ENCODE assay signal across 23 cellular contexts in genomic region chr19:39852882-39853281, GRCh38. TPM values are rescaled to one million over a fixed set of nuclear protein-coding genes. Genes with fewer than 3 reads are reported as not detected.
DNase-seq lines count a peak whose midpoint lies in the region; ATAC-seq, FAIRE-seq and TF ChIP-seq lines count a peak whose summit lies in the region.
"Had no signal": no experiment of that assay in that cellular context is flagged by ENCODE, and none has a peak within 500 bp of the region (broad histone marks: within the 10 kb centered on the region; RNA-seq: fewer than 3 reads in every experiment).

No MANE protein-coding gene starts in this region.

- H3K4me2 ChIP-seq in K562 (ENCODE audit: insufficient read depth, low read length), result no peak overlapping the region
- no peak overlapping the region for H3K4me2 ChIP-seq in neuronal stem cell (ENCODE audit: insufficient read depth, low read length, poor library complexity, severe bottlenecking)
- H3K4me2 ChIP-seq: BLaER1 had no signal

- in situ Hi-C loops in K562 (cut with MboI) (no loop called here), transverse colon (cut with MboI; ENCODE audit: low pct_ligation_motif_present in 1 of 4, low pct_unique_long_range_greater_than_20kb in 1 of 4, low sequenced_read_pairs in 3 of 4) (no loop called here)

- no peaks in the 10 kb centered on the region for H3K9me3 Mint-ChIP-seq in endodermal cell
- H3K9me3 Mint-ChIP-seq: CD14-positive monocyte; CD4-positive, alpha-beta T cell; CD8-positive, alpha-beta T cell had no signal

- no peak overlapping the region for H3K4ac ChIP-seq in neuronal stem cell (ENCODE audit: low read length)

- H3K4me3 ChIP-seq in K562 (no peak overlapping the region), neuronal stem cell (ENCODE audit: low read length in 2 of 2) (no peak overlapping the region), endodermal cell (ENCODE audit: low read length) (no peak overlapping the region), transverse colon (no peak overlapping the region)
- H3K4me3 ChIP-seq: BLaER1 had no signal

- no peak overlapping the region for H2BK15ac ChIP-seq in neuronal stem cell (ENCODE audit: low read length)

- no peak overlapping the region for H3K27ac Mint-ChIP-seq in endodermal cell
- H3K27ac Mint-ChIP-seq: CD14-positive monocyte; CD4-positive, alpha-beta T cell; CD8-positive, alpha-beta T cell had no signal

- 59% methylated on average over 7 of the region's 7 CpGs for WGBS in K562 (ENCODE audit: insufficient coverage, low coverage, missing lambda C conversion rate)
- no CpG with 5 or more reads among the region's 7 CpGs for WGBS in neuronal stem cell (ENCODE audit: extremely low coverage in 2 of 2, insufficient read length in 2 of 2, insufficient replicate concordance in 1 of 2), 2 donors
- 89 to 91% methylated on average over 7 of the region's 7 CpGs for WGBS in endodermal cell (ENCODE audit: insufficient coverage in 1 of 2, insufficient read length in 1 of 2), 2 experiments
- 89 to 90% methylated on average over 6 to 7 of the region's 7 CpGs for WGBS in transverse colon (ENCODE audit: low coverage in 1 of 2), 2 donors

- peaks cover 10% of the 10 kb centered on the region for H3K4me1 Mint-ChIP-seq in endodermal cell
- H3K4me1 Mint-ChIP-seq: CD14-positive monocyte had no signal

- H3K4me3 Mint-ChIP-seq in endodermal cell, result no peak overlapping the region
- H3K4me3 Mint-ChIP-seq: CD14-positive monocyte; CD4-positive, alpha-beta T cell; CD8-positive, alpha-beta T cell had no signal

- no peak overlapping the region for H3K23ac ChIP-seq in neuronal stem cell (ENCODE audit: low read depth, low read length, poor library complexity)

- no peaks in the 10 kb centered on the region for H3K79me1 ChIP-seq in neuronal stem cell (ENCODE audit: low read depth, low read length)

- H3K18ac ChIP-seq in neuronal stem cell (ENCODE audit: low read length), result no peak overlapping the region

- no peak overlapping the region for H3K9ac ChIP-seq in K562 (ENCODE audit: insufficient read depth in 1 of 2, low read depth in 2 of 2, low read length in 2 of 2)
- no peak overlapping the region for H3K9ac ChIP-seq in neuronal stem cell (ENCODE audit: low read depth, low read length, poor library complexity)
- no peak overlapping the region for H3K9ac ChIP-seq in endodermal cell (ENCODE audit: extremely low read depth, low read length, poor library complexity, severe bottlenecking)
- H3K9ac ChIP-seq: BLaER1 had no signal

- H3K27ac ChIP-seq in K562 (ENCODE audit: extremely low read depth, low read depth, low read length) (no peak overlapping the region), neuronal stem cell (replicated peaks; ENCODE audit: low read length) (no peak overlapping the region), endodermal cell (ENCODE audit: low read depth, low read length) (no peak overlapping the region), transverse colon (no peak overlapping the region)
- H3K27ac ChIP-seq: BLaER1 had no signal

- H3K36me3 ChIP-seq in K562 (ENCODE audit: control insufficient read depth, insufficient read depth, low read length) (no peaks in the 10 kb centered on the region), neuronal stem cell (replicated peaks in 1 of 2; ENCODE audit: control insufficient read depth in 2 of 2, insufficient read depth in 2 of 2, low read length in 2 of 2) (no peaks in the 10 kb centered on the region), endodermal cell (ENCODE audit: control insufficient read depth, insufficient read depth, low read length) (no peaks in the 10 kb centered on the region), transverse colon (no peaks in the 10 kb centered on the region)
- H3K36me3 ChIP-seq: BE2C, BLaER1 had no signal

- no peaks in the 10 kb centered on the region for H3K9me1 ChIP-seq in K562 (ENCODE audit: control insufficient read depth, insufficient read depth, low read length)

- no peaks in the 10 kb centered on the region for H4K20me1 ChIP-seq in K562 (replicated peaks; ENCODE audit: control insufficient read depth, insufficient read depth, low read length)
- H4K20me1 ChIP-seq: BLaER1 had no signal

- no peak for TF ChIP-seq EP300 in K562 (IDR thresholded peaks at IDR 0.05; ENCODE audit: low read length)
- TF ChIP-seq EP300 in transverse colon (IDR thresholded peaks at IDR 0.05; ENCODE audit: low read depth), result no peak

- no peak overlapping the region for H2AK5ac ChIP-seq in neuronal stem cell (ENCODE audit: low read depth, low read length)

- FAIRE-seq in D721Med (lab: Jason Lieb, UNC) (peak; percentile 90), K562 (lab: Jason Lieb, UNC) (no peak)
- FAIRE-seq: A204.1, G401.6, GM12891, GM19239 had no signal

- H3K36me3 Mint-ChIP-seq in endodermal cell (ENCODE audit: low read depth), result no peaks in the 10 kb centered on the region
- H3K36me3 Mint-ChIP-seq: CD14-positive monocyte; CD8-positive, alpha-beta T cell had no signal

- H2BK12ac ChIP-seq in neuronal stem cell (ENCODE audit: low read length), result no peak overlapping the region

- POLR2A ChIA-PET in K562 (lab: Yijun Ruan, JAX), result no interaction called here

- no peak for TF ChIP-seq RAD21 in K562 (CRISPR knock-in tag; conservative IDR thresholded peaks at IDR 0.05 in 1 of 2, IDR thresholded peaks at IDR 0.05 in 1 of 2)

- H3K27me3 Mint-ChIP-seq in endodermal cell (ENCODE audit: insufficient read depth), result peaks cover 18% of the 10 kb centered on the region

- ATAC-seq in K562, result no peak
- ATAC-seq: CD8-positive, alpha-beta T cell had no signal

- TF ChIP-seq POLR2A in K562 (conservative IDR thresholded peaks at IDR 0.05), result no peak
- no peak for TF ChIP-seq POLR2A in transverse colon (IDR thresholded peaks at IDR 0.05)

- no peak overlapping the region for H2BK5ac ChIP-seq in neuronal stem cell (ENCODE audit: low read length)

- no peak overlapping the region for H4K8ac ChIP-seq in neuronal stem cell (ENCODE audit: low read depth, low read length)

- intact Hi-C loops in K562 (cut with micrococcal nuclease) (no loop called here), transverse colon (cut with DNase I; ENCODE audit: low total_unique reads) (no loop called here)

- TF ChIP-seq CTCF in D721Med (IDR thresholded peaks at IDR 0.05; ENCODE audit: insufficient read depth, missing control alignments) (no peak), K562 (IDR thresholded peaks at IDR 0.05 in 2 of 3, conservative IDR thresholded peaks at IDR 0.05 in 1 of 3; ENCODE audit: insufficient read depth in 2 of 3, low read depth in 1 of 3, low read length in 3 of 3) (no peak), endodermal cell (conservative IDR thresholded peaks at IDR 0.05) (no peak), transverse colon (IDR thresholded peaks at IDR 0.05) (no peak)

- H3K4me1 ChIP-seq in K562 (replicated peaks in 1 of 2; ENCODE audit: control insufficient read depth in 2 of 2, insufficient read depth in 2 of 2, low read length in 2 of 2) (no peaks in the 10 kb centered on the region; a peak in 1 of 5 replicates), neuronal stem cell (ENCODE audit: control insufficient read depth in 2 of 2, insufficient read depth in 1 of 2, low read depth in 1 of 2, low read length in 2 of 2) (no peaks in the 10 kb centered on the region), endodermal cell (ENCODE audit: control insufficient read depth, insufficient read depth, low read length) (no peaks in the 10 kb centered on the region), transverse colon (no peaks in the 10 kb centered on the region)
- H3K4me1 ChIP-seq: BE2C, BLaER1 had no signal

- DNase-seq in D341Med (ENCODE audit: low spot score), result peak; percentile 54
- peak; percentile 64 for DNase-seq in D721Med (ENCODE audit: insufficient read length, low spot score)
- peak; percentile 95 for DNase-seq in NCI-H82 treated with DMSO at 0.1 percent for 48 hours (lab: John Stamatoyannopoulos, UW; ENCODE audit: unreplicated experiment)
- no peak for DNase-seq in K562 (ENCODE audit: extremely low read depth in 1 of 4, low spot score in 3 of 4)
- no peak for DNase-seq in neuronal stem cell (ENCODE audit: low spot score)
- DNase-seq in endodermal cell, result no peak
- no peak for DNase-seq in transverse colon
- DNase-seq: 8988T; ACHN; BE2C; C1 segment of cervical spinal cord; Caco-2; Calu3; CD4-positive, alpha-beta T cell; CD8-positive, alpha-beta T cell; DMS79 treated with DMSO at 0.1 percent for 48 hours; GF-D8 had no signal

- H4K91ac ChIP-seq in neuronal stem cell (ENCODE audit: low read depth, low read length, poor library complexity), result no peak overlapping the region

- no peak overlapping the region for H3K14ac ChIP-seq in neuronal stem cell (ENCODE audit: low read length)

- H3K79me2 ChIP-seq in K562 (ENCODE audit: control insufficient read depth, insufficient read depth, low read length), result no peaks in the 10 kb centered on the region

- no TSS peak for BruUV-seq in K562 (replicated peaks; lab: Mats Ljungman, UMichigan)

- H2AFZ ChIP-seq in K562 (ENCODE audit: low read depth, low read length) (peak overlapping the region; percentile 45; the same call in 1 of the 2 replicates), neuronal stem cell (ENCODE audit: low read length) (no peak overlapping the region)

- no peak overlapping the region for H2BK120ac ChIP-seq in neuronal stem cell (ENCODE audit: low read depth, low read length)

- H3K27me3 ChIP-seq in K562 (ENCODE audit: control insufficient read depth in 2 of 2, insufficient read depth in 2 of 2, low read length in 2 of 2), result no peaks in the 10 kb centered on the region
- peaks cover 0 to 11% (median 0%) of the 10 kb centered on the region in 3 experiments for H3K27me3 ChIP-seq in neuronal stem cell (ENCODE audit: control insufficient read depth in 3 of 3, insufficient read depth in 3 of 3, low read depth in 1 of 3, low read length in 3 of 3)
- H3K27me3 ChIP-seq in endodermal cell (ENCODE audit: control insufficient read depth, insufficient read depth, low read length, poor library complexity, severe bottlenecking), result no peaks in the 10 kb centered on the region
- H3K27me3 ChIP-seq in transverse colon, result no peaks in the 10 kb centered on the region
- H3K27me3 ChIP-seq: BLaER1 had no signal

- CTCF ChIA-PET in K562 (lab: Yijun Ruan, JAX; ENCODE audit: low intra/inter-chr PET ratio), result no interaction called here

- H3K9me3 ChIP-seq in K562 (replicated peaks; ENCODE audit: control insufficient read depth, insufficient read depth, low read depth, low read length) (no peaks in the 10 kb centered on the region), neuronal stem cell (replicated peaks in 1 of 2; ENCODE audit: control insufficient read depth in 2 of 2, insufficient read depth in 1 of 2, low read depth in 1 of 2, low read length in 2 of 2) (no peaks in the 10 kb centered on the region), endodermal cell (ENCODE audit: control insufficient read depth, low read length) (no peaks in the 10 kb centered on the region), transverse colon (no peaks in the 10 kb centered on the region)
- H3K9me3 ChIP-seq: BE2C, BLaER1, Caco-2 had no signal

RNA-seq across cellular contexts. Expression of gene FBL, which starts 6.7 kb away (rescaled TPM):
- total RNA-seq in K562 (2011; cell fraction: chromatin; rRNA removed; ENCODE audit: low replicate concordance), result 90.3 and 153 TPM in 2 replicates
- total RNA-seq in K562 (2011; cell fraction: nucleolus; rRNA removed), result 155 and 156 TPM in 2 replicates
- 201 and 290 TPM in 2 replicates for total RNA-seq in K562 (2011; cell fraction: nucleoplasm; rRNA removed)
- total RNA-seq in K562 (2014; rRNA removed) (448 and 524 TPM in 2 replicates), K562 (2014; rRNA removed; fragmentation: Illumina TruSeq; extraction: Trizol) (676 and 696 TPM in 2 replicates), K562 (2015; rRNA removed; fragmentation: Illumina TruSeq; extraction: Trizol) (565 and 575 TPM in 2 replicates), K562 (2021) (761 and 811 TPM in 2 replicates), endodermal cell (100 to 1,000 TPM; 356 to 387 TPM), transverse colon (100 to 1,000 TPM in 1 of 4 donors, 10 to 100 TPM in 3; 20.6 to 107 (median 62.6) TPM)
- polyA plus RNA-seq in K562 (2011; rRNA removed) (843 and 1,244 TPM in 2 replicates), K562 (2014; fragmentation: Illumina TruSeq; extraction: Trizol) (1,561 and 1,696 TPM in 2 replicates), K562 (2014; fragmentation: Nextera tagmentation; extraction: Ambion mirVana) (100 to 1,000 TPM; 201 to 235 TPM), K562 (2014; rRNA removed) (672 and 721 TPM in 2 replicates)
- polyA plus RNA-seq in K562 (2011; cell fraction: cytosol; rRNA removed), result 1,200 and 1,290 TPM in 2 replicates
- 284 and 323 TPM in 2 replicates for polyA plus RNA-seq in K562 (2011; cell fraction: nucleus; rRNA removed)
- 476 and 792 TPM in 2 replicates for polyA plus RNA-seq in K562 (2012)
- polyA minus RNA-seq in K562 (2011; rRNA and poly(A)+ RNA removed), result 930 and 947 TPM in 2 replicates
- polyA minus RNA-seq in K562 (2011; cell fraction: cytosol; rRNA and poly(A)+ RNA removed), result 316 and 353 TPM in 2 replicates
- 33.4 and 57.8 TPM in 2 replicates for polyA minus RNA-seq in K562 (2011; cell fraction: nucleus; rRNA and poly(A)+ RNA removed)
- polyA plus RNA-seq in neuronal stem cell (2013, experiment 1 of 2), result 435 TPM
- polyA plus RNA-seq in neuronal stem cell (2013, experiment 2 of 2), result 415 TPM
- polyA plus RNA-seq in endodermal cell (2013, experiment 1 of 2), result 327 TPM
- 284 TPM for polyA plus RNA-seq in endodermal cell (2013, experiment 2 of 2)

RNA-seq across cellular contexts. Expression of gene DYRK1B, which starts 18.9 kb away (rescaled TPM):
- 12.5 and 24.0 TPM in 2 replicates for total RNA-seq in K562 (2011; cell fraction: chromatin; rRNA removed; ENCODE audit: low replicate concordance)
- 15.0 and 17.8 TPM in 2 replicates for total RNA-seq in K562 (2011; cell fraction: nucleolus; rRNA removed)
- 10.2 and 12.4 TPM in 2 replicates for total RNA-seq in K562 (2011; cell fraction: nucleoplasm; rRNA removed)
- total RNA-seq in K562 (2014; rRNA removed), result 2.5 and 3.0 TPM in 2 replicates
- total RNA-seq in K562 (2014; rRNA removed; fragmentation: Illumina TruSeq; extraction: Trizol), result 0.35 and 0.91 TPM in 2 replicates
- 1.1 and 1.3 TPM in 2 replicates for total RNA-seq in K562 (2015; rRNA removed; fragmentation: Illumina TruSeq; extraction: Trizol)
- 5.0 and 5.2 TPM in 2 replicates for total RNA-seq in K562 (2021)
- 1.3 and 3.0 TPM in 2 replicates for polyA plus RNA-seq in K562 (2011; rRNA removed)
- 1.1 and 2.3 TPM in 2 replicates for polyA plus RNA-seq in K562 (2011; cell fraction: cytosol; rRNA removed)
- polyA plus RNA-seq in K562 (2011; cell fraction: nucleus; rRNA removed), result 10.2 and 15.4 TPM in 2 replicates
- polyA plus RNA-seq in K562 (2012), result 3.8 and 7.2 TPM in 2 replicates
- 1.5 and 2.6 TPM in 2 replicates for polyA plus RNA-seq in K562 (2014; fragmentation: Illumina TruSeq; extraction: Trizol)
- polyA plus RNA-seq in K562 (2014; fragmentation: Nextera tagmentation; extraction: Ambion mirVana), result not detected
- polyA plus RNA-seq in K562 (2014; rRNA removed), result 1.4 and 2.0 TPM in 2 replicates
- 2.2 and 3.0 TPM in 2 replicates for polyA minus RNA-seq in K562 (2011; rRNA and poly(A)+ RNA removed)
- polyA minus RNA-seq in K562 (2011; cell fraction: cytosol; rRNA and poly(A)+ RNA removed), result 5.1 and 6.6 TPM in 2 replicates
- polyA minus RNA-seq in K562 (2011; cell fraction: nucleus; rRNA and poly(A)+ RNA removed), result 5.7 and 6.7 TPM in 2 replicates
- polyA plus RNA-seq in neuronal stem cell (2013, experiment 1 of 2), result 36.7 TPM
- 35.1 TPM for polyA plus RNA-seq in neuronal stem cell (2013, experiment 2 of 2)
- total RNA-seq in endodermal cell, result 10 to 100 TPM; 21.8 to 37.7 TPM
- 32.8 TPM for polyA plus RNA-seq in endodermal cell (2013, experiment 1 of 2)
- polyA plus RNA-seq in endodermal cell (2013, experiment 2 of 2), result 27.3 TPM
- total RNA-seq in transverse colon, result 10 to 100 TPM; 13.3 to 16.1 (median 15.1) TPM

Comparison
In these comparisons a context has a peak if more than half of its experiments do, and no peak if none do; other contexts are left out.
1. DNase-seq: peak in D341Med (single experiment), D721Med (single experiment) and NCI-H82 treated with DMSO at 0.1 percent for 48 hours (single experiment); none in K562 (0 of 4), neuronal stem cell (single experiment), endodermal cell (single experiment) and transverse colon (single experiment).